In the genomic region with DNA sequence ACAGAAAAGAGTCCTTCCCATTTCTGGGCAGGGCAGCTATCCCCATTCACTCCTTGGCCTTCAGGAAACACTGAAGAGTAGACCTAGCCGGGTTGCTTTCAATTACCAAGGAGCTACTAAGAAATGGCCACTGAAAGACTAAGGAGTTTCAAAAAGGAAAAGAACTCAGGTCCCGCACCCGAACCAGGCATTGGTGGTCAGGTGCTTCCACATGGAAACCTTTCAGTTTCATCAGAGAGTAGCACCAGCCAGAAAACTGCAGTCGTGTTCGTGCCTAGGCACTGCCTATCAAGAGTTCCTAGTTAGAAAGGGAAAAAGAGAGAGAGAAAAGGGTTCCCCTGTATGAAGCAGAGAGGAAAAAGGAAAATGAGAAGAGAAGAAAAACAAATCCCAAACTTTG, we compare ENCODE assay signal across 3 cellular contexts.
"Had no signal": no experiment of that assay in that cellular context is flagged by ENCODE, and none has a peak within 500 bp of the region (broad histone marks: within the 10 kb centered on the region; RNA-seq: fewer than 3 reads in every experiment).

No MANE protein-coding gene starts in this region.

- ATAC-seq: GM12878 had no signal

- H3K4me3 ChIP-seq: GM12878 had no signal

- DNase-seq: GDM1, GF-D8 had no signal
